ENCODE assay signal across 18 cellular contexts in genomic region chr16:11398851-11399250, GRCh38.
"Had no signal": no experiment of that assay in that cellular context is flagged by ENCODE, and none has a peak within 500 bp of the region (broad histone marks: within the 10 kb centered on the region; RNA-seq: fewer than 3 reads in every experiment).

No MANE protein-coding gene starts in this region.

- H3K27me3 Mint-ChIP-seq: naive thymus-derived CD4-positive, alpha-beta T cell; stimulated activated naive CD8-positive, alpha-beta T cell treated with anti-CD3 and anti-CD28 coated beads, Interleukin-15, amount 100 ng/mL, for 72 hours had no signal

- H3K36me3 ChIP-seq: pancreas, prostate gland, thoracic aorta, transverse colon had no signal

- H3K9me3 Mint-ChIP-seq: naive thymus-derived CD4-positive, alpha-beta T cell; neural crest cell; stimulated activated naive B cell treated with anti-CD40 and anti-IgM and Interleukin-4, amounts not matched to agents 10 μg/mL and 1 μg/mL and 100 μg/mL, for 72 hours; stimulated activated naive CD8-positive, alpha-beta T cell treated with anti-CD3 and anti-CD28 coated beads, Interleukin-15, amount 100 ng/mL, for 72 hours had no signal

- H3K27ac Mint-ChIP-seq: naive thymus-derived CD4-positive, alpha-beta T cell; stimulated activated naive B cell treated with anti-CD40 and anti-IgM and Interleukin-4, amounts not matched to agents 10 μg/mL and 1 μg/mL and 100 μg/mL, for 72 hours had no signal

- H3K27me3 ChIP-seq: pancreas, transverse colon had no signal

- ATAC-seq: naive thymus-derived CD4-positive, alpha-beta T cell; pancreas; sciatic nerve; stimulated activated naive B cell treated with anti-CD40 and anti-IgM and Interleukin-4, amounts not matched to agents 10 μg/mL and 1 μg/mL and 100 μg/mL, for 72 hours; stimulated activated naive CD8-positive, alpha-beta T cell treated with anti-CD3 and anti-CD28 coated beads, Interleukin-15, amount 100 ng/mL, for 72 hours had no signal

- H3K4me3 Mint-ChIP-seq: naive thymus-derived CD4-positive, alpha-beta T cell; neural crest cell; stimulated activated naive B cell treated with anti-CD40 and anti-IgM and Interleukin-4, amounts not matched to agents 10 μg/mL and 1 μg/mL and 100 μg/mL, for 72 hours; stimulated activated naive CD8-positive, alpha-beta T cell treated with anti-CD3 and anti-CD28 coated beads, Interleukin-15, amount 100 ng/mL, for 72 hours had no signal

- FAIRE-seq: pancreas had no signal

- H3K4me1 ChIP-seq: prostate gland, transverse colon had no signal

- H3K9me3 ChIP-seq: pancreas, prostate gland, thoracic aorta, transverse colon had no signal

- H3K27ac ChIP-seq: coronary artery, pancreas, prostate gland, thoracic aorta, transverse colon had no signal

- H3K4me3 ChIP-seq: coronary artery, pancreas, prostate gland, thoracic aorta, transverse colon had no signal

- H3K36me3 Mint-ChIP-seq: naive thymus-derived CD4-positive, alpha-beta T cell had no signal

- DNase-seq: caudate nucleus; effector CD8-positive, alpha-beta T cell; foreskin melanocyte; islet precursor cell; mesendoderm; naive thymus-derived CD4-positive, alpha-beta T cell; nucleus accumbens; stimulated activated CD4-positive, alpha-beta T cell treated with anti-CD3 and anti-CD28 coated beads, Interleukin-2, amount 100 ng/mL, for 24 hours; stimulated activated CD4-positive, alpha-beta T cell treated with anti-CD3 and anti-CD28 coated beads, Interleukin-4, amount 100 ng/mL, for 4 hours; stimulated activated naive B cell treated with anti-CD40 and anti-IgM and Interleukin-4, amounts not matched to agents 10 μg/mL and 1 μg/mL and 100 μg/mL, for 72 hours; stimulated activated naive CD8-positive, alpha-beta T cell treated with anti-CD3 and anti-CD28 coated beads, Interleukin-15, amount 100 ng/mL, for 72 hours; transverse colon had no signal
